In the genomic region with DNA sequence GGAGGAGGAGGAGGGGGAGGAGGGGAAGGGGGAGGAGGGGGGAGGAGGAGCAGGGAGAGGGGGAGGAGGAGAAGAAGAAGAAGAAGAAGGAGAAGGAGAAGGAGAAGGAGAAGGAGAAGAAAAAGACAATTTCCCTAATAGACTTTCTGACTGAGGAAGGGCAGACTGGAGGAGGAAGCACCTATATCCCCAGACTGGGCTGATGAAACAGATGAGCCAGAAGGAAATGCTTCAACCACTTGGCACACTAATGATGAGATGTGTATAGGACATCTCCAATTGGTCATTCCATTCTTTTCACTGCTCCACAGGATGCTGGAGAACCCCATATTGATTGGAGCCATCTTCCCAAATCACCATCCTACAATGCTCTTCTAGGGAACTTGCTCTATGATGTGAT, we compare ENCODE assay signal across 17 cellular contexts.
DNase-seq lines count a peak whose midpoint lies in the region; ATAC-seq, FAIRE-seq and TF ChIP-seq lines count a peak whose summit lies in the region.
"Had no signal": no experiment of that assay in that cellular context is flagged by ENCODE, and none has a peak within 500 bp of the region (broad histone marks: within the 10 kb centered on the region; RNA-seq: fewer than 3 reads in every experiment).

No MANE protein-coding gene starts in this region.

- H3K27me3 ChIP-seq in HCT116 (ENCODE audit: insufficient read depth, low read length): no peaks in the 10 kb centered on the region
- H3K27me3 ChIP-seq in PC-3 (ENCODE audit: low read length): peaks cover 65% of the 10 kb centered on the region
- no peaks in the 10 kb centered on the region for H3K27me3 ChIP-seq in prostate gland (replicated peaks; ENCODE audit: insufficient read depth)

- no peaks in the 10 kb centered on the region for H3K9me2 ChIP-seq in HCT116 (ENCODE audit: insufficient read depth)
- H3K9me2 ChIP-seq in PC-3 (replicated peaks; ENCODE audit: low read length): no peaks in the 10 kb centered on the region

- H3K4me3 ChIP-seq in HCT116 (replicated peaks in 1 of 2; ENCODE audit: low read depth in 1 of 2, low read length in 2 of 2) (no peak overlapping the region), PC-3 (ENCODE audit: low read length) (no peak overlapping the region), epithelial cell of esophagus (ENCODE audit: low read length) (no peak overlapping the region), prostate gland (no peak overlapping the region)
- H3K4me3 ChIP-seq: HAP-1 had no signal

- TF ChIP-seq CTCF in HCT116 (IDR thresholded peaks at IDR 0.05 in 2 of 3, conservative IDR thresholded peaks at IDR 0.05 in 1 of 3; ENCODE audit: borderline replicate concordance in 1 of 3, insufficient read depth in 1 of 3, low read depth in 2 of 3, low read length in 2 of 3) (no peak), PC-3 (conservative IDR thresholded peaks at IDR 0.05; ENCODE audit: low read depth, low read length) (no peak), epithelial cell of esophagus (IDR thresholded peaks at IDR 0.05; ENCODE audit: insufficient read depth, low read depth, low read length, missing control alignments) (no peak), prostate gland (IDR thresholded peaks at IDR 0.05) (no peak)

- FAIRE-seq in HTR-8/SVneo (lab: Jason Lieb, UNC): no peak
- FAIRE-seq: GM19239 had no signal

- H3K9me3 ChIP-seq in HCT116 (ENCODE audit: control insufficient read depth in 1 of 2, insufficient read depth in 1 of 2, low read depth in 1 of 2, low read length in 2 of 2) (no peaks in the 10 kb centered on the region), PC-3 (ENCODE audit: low read length) (no peaks in the 10 kb centered on the region), prostate gland (no peaks in the 10 kb centered on the region)
- H3K9me3 ChIP-seq: HAP-1 had no signal

- TF ChIP-seq RAD21 in HCT116 (IDR thresholded peaks at IDR 0.05; ENCODE audit: low read depth): no peak

- H4K20me1 ChIP-seq in HCT116 (ENCODE audit: insufficient read depth): no peaks in the 10 kb centered on the region
- H4K20me1 ChIP-seq in PC-3 (ENCODE audit: low read length): no peaks in the 10 kb centered on the region

- H3K4me2 ChIP-seq in HCT116 (ENCODE audit: low read length): no peak overlapping the region
- no peak overlapping the region for H3K4me2 ChIP-seq in PC-3 (ENCODE audit: low read length)

- H3K27ac ChIP-seq in HCT116 (ENCODE audit: low read depth, low read length): no peak overlapping the region
- H3K27ac ChIP-seq in PC-3 (ENCODE audit: low read length): no peak overlapping the region
- H3K27ac ChIP-seq in prostate gland: no peak overlapping the region
- H3K27ac ChIP-seq: HL-60 had no signal

- ATAC-seq in HCT116: no peak
- ATAC-seq in PC-3: no peak

- CTCF ChIA-PET in HCT116 (lab: Charles Lee) (no interaction called here), PC-3 (lab: Charles Lee) (no interaction called here)

- no peaks in the 10 kb centered on the region for H3K79me2 ChIP-seq in HCT116 (ENCODE audit: insufficient read depth, low read length)
- no peaks in the 10 kb centered on the region for H3K79me2 ChIP-seq in PC-3 (ENCODE audit: low read length)

- intact Hi-C loops in HCT116 (cut with micrococcal nuclease) (no loop called here), PC-3 (cut with micrococcal nuclease) (no loop called here), prostate gland (cut with DNase I) (no loop called here)

- POLR2A ChIA-PET in HCT116 (lab: Charles Lee) (no interaction called here), PC-3 (lab: Charles Lee; ENCODE audit: unreplicated experiment) (no interaction called here)

- H3K4me1 ChIP-seq in HCT116 (ENCODE audit: control insufficient read depth in 1 of 2, insufficient read depth in 2 of 2, low read length in 2 of 2) (no peaks in the 10 kb centered on the region), PC-3 (ENCODE audit: insufficient read depth, low read length) (no peaks in the 10 kb centered on the region), prostate gland (replicated peaks) (no peaks in the 10 kb centered on the region)
- H3K4me1 ChIP-seq: HAP-1 had no signal

- BruUV-seq in HCT116 (replicated peaks; lab: Mats Ljungman, UMichigan) (no TSS peak), PC-3 (replicated peaks; lab: Mats Ljungman, UMichigan) (no TSS peak)

- DNase-seq in EH (ENCODE audit: low read depth) (peak; percentile 7), HCT116 (ENCODE audit: low read depth, low spot score) (peak; percentile 2), PC-3 (peak; percentile 20), epithelial cell of esophagus (ENCODE audit: low read depth) (peak; percentile 65), prostate gland (ENCODE audit: low spot score) (no peak), HTR-8/SVneo (ENCODE audit: insufficient read length, low spot score) (no peak)
- DNase-seq in activated CD8-positive, alpha-beta memory T cell treated with anti-CD3 and anti-CD28 coated beads for 24 hours: no peak
- DNase-seq: ACHN; C1 segment of cervical spinal cord; Calu3; CD4-positive, alpha-beta T cell; DMS 273 treated with DMSO at 0.1 percent for 48 hours; GDM1; GOT3 had no signal

- no peaks in the 10 kb centered on the region for H3F3A ChIP-seq in PC-3 (ENCODE audit: low read length, unreplicated experiment)

- no peak overlapping the region for H2AFZ ChIP-seq in HCT116 (ENCODE audit: low read depth, low read length, poor library complexity, severe bottlenecking)
- H2AFZ ChIP-seq in PC-3 (ENCODE audit: low read length): no peak overlapping the region

- TF ChIP-seq POLR2A in HCT116 (IDR thresholded peaks at IDR 0.05; ENCODE audit: borderline replicate concordance, extremely low read depth, insufficient read depth, insufficient read length) (no peak), prostate gland (IDR thresholded peaks at IDR 0.05) (no peak)

- H3K9ac ChIP-seq in HCT116 (ENCODE audit: low read length) (no peak overlapping the region), PC-3 (ENCODE audit: low read length) (no peak overlapping the region)

- H3K36me3 ChIP-seq in HCT116 (ENCODE audit: control insufficient read depth in 1 of 2, insufficient read depth in 2 of 2, low read length in 2 of 2): no peaks in the 10 kb centered on the region
- H3K36me3 ChIP-seq in PC-3 (ENCODE audit: low read depth, low read length): no peaks in the 10 kb centered on the region
- H3K36me3 ChIP-seq in prostate gland: no peaks in the 10 kb centered on the region
- H3K36me3 ChIP-seq: HAP-1 had no signal

- RAD21 ChIA-PET in HCT116 (lab: Charles Lee; ENCODE audit: low non-redundant PET in 1 of 2, low total read pairs in 2 of 2, uncharacterized antibody in 2 of 2, unreplicated experiment in 2 of 2): no interaction called here

TF ChIP-seq in HCT116, 20 proteins besides CTCF, POLR2A, EP300 and RAD21:
- TF ChIP-seq SP1 (IDR thresholded peaks at IDR 0.05; ENCODE audit: low read depth): peak; percentile 16; the same call in 1 of the 2 replicates
- no peak for TF ChIP-seq EZH2 (IDR thresholded peaks at IDR 0.05)

Comparison
In these comparisons a context has a peak if more than half of its experiments do, and no peak if none do; other contexts are left out.
1. DNase-seq: peak in EH (single experiment), HCT116 (single experiment), PC-3 (single experiment) and epithelial cell of esophagus (single experiment); none in activated CD8-positive, alpha-beta memory T cell treated with anti-CD3 and anti-CD28 coated beads for 24 hours (single experiment), prostate gland (single experiment) and HTR-8/SVneo (single experiment).